34 cellular contexts compared by ENCODE assay signal in the genomic region with DNA sequence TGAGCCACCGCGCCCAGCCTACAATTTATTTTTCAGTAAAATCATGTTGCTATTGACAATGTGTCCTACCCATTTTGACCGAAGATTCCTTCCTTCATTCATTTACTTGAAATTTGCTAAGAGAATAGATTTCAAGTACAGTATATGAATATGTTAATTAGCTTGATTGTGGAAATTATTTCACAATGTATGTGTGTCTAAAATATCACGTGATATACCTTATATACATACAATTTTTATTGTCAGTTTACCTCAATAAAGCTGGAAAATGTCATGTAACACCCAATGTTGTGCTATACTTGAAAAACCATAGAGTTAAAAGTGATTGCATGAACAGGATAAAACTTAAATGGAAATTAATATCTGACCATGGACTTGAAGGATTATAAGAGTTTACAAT.
"Had no signal": no experiment of that assay in that cellular context is flagged by ENCODE, and none has a peak within 500 bp of the region (broad histone marks: within the 10 kb centered on the region; RNA-seq: fewer than 3 reads in every experiment).

No MANE protein-coding gene starts in this region.

- H3K36me3 ChIP-seq: MG63 had no signal

- H3K9me3 ChIP-seq: MG63 had no signal

- DNase-seq: Karpas-422, Kasumi-1, MG63, MM.1S, MV-4-11, NCI-H1048, NCI-H1092, NCI-H1092 treated with DMSO at 0.1 percent for 48 hours, NCI-H1105, NCI-H1105 treated with DMSO at 0.1 percent for 48 hours, NCI-H1417, NCI-H1417 treated with DMSO at 0.1 percent for 48 hours, NCI-H1436, NCI-H1436 treated with DMSO at 0.1 percent for 48 hours, NCI-H146, NCI-H1694, NCI-H1694 treated with DMSO at 0.1 percent for 48 hours, NCI-H187, NCI-H187 treated with DMSO at 0.1 percent for 48 hours, NCI-H1930, NCI-H2029, NCI-H2029 treated with DMSO at 0.1 percent for 48 hours, NCI-H2081, NCI-H2081 treated with DMSO at 0.1 percent for 48 hours, NCI-H2107, NCI-H2171, NCI-H2171 treated with DMSO at 0.1 percent for 48 hours, NCI-H2227 treated with DMSO at 0.1 percent for 48 hours, NCI-H226, NCI-H345, NCI-H446, NCI-H446 treated with DMSO at 0.1 percent for 48 hours, NCI-H510A, NCI-H510A treated with DMSO at 0.1 percent for 48 hours had no signal

- H3K4me3 ChIP-seq: MG63 had no signal

- H3K27me3 ChIP-seq: MG63 had no signal
